Comparison of ENCODE assay signal across 8 cellular contexts in the genomic region with DNA sequence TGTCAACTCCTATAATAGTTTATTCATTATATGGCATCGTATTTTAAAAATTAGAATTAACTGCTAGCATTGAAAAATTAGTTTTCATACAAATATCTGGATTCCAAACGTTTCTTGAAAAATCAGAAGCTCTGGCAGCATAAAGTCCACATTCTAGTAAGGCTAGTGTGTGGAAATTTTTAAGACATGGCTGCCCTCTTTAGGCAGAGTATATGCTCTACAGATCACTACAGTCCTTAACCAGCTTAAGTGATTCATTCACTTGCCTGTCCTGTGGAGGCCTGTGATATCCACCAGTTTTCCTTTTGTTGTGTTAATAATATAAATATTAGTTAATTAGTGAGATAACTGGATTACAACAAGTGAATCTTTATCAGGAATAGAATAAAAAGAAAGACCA.
A peak's percentile ranks its signal among the peaks of the same experiment; 100 is the strongest.
DNase-seq lines count a peak whose midpoint lies in the region; ATAC-seq and TF ChIP-seq lines count a peak whose summit lies in the region.

No MANE protein-coding gene starts in this region.

- H3K27ac Mint-ChIP-seq in activated CD8-positive, alpha-beta memory T cell treated with anti-CD3 and anti-CD28 coated beads, Interleukin-2, amount 10 ng/mL, durations not matched to agents 7 days and 5 days = no peak overlapping the region
- H3K27ac Mint-ChIP-seq in stimulated activated effector memory CD8-positive, alpha-beta T cell treated with anti-CD3 and anti-CD28 coated beads, Interleukin-12 subunit alpha, Interleukin-12 subunit beta, amount 100 ng/mL, for 72 hours = no peak overlapping the region

- no peak overlapping the region for H3K9ac ChIP-seq in KMS-11

- peak; percentile 66; the same call in 1 of the 2 replicates for TF ChIP-seq CTCF in KMS-11 (conservative IDR thresholded peaks at IDR 0.05; ENCODE audit: low read depth, low read length)
- TF ChIP-seq CTCF in left lung (IDR thresholded peaks at IDR 0.05) = peak in 1 of 2 donors; percentile 13

- H3K79me2 ChIP-seq in KMS-11 (ENCODE audit: insufficient read depth, low read depth) = no peaks in the 10 kb centered on the region

- H2AFZ ChIP-seq in KMS-11 (ENCODE audit: low read depth) = no peak overlapping the region

- H3K27me3 Mint-ChIP-seq in activated CD8-positive, alpha-beta memory T cell treated with anti-CD3 and anti-CD28 coated beads, Interleukin-2, amount 10 ng/mL, durations not matched to agents 7 days and 5 days = no peaks in the 10 kb centered on the region

- H3K9me3 Mint-ChIP-seq in activated CD8-positive, alpha-beta memory T cell treated with anti-CD3 and anti-CD28 coated beads, Interleukin-2, amount 10 ng/mL, durations not matched to agents 7 days and 5 days (ENCODE audit: low read depth) = no peaks in the 10 kb centered on the region
- H3K9me3 Mint-ChIP-seq in stimulated activated effector memory CD8-positive, alpha-beta T cell treated with anti-CD3 and anti-CD28 coated beads, Interleukin-12 subunit alpha, Interleukin-12 subunit beta, amount 100 ng/mL, for 72 hours = no peaks in the 10 kb centered on the region

- H3K4me2 ChIP-seq in KMS-11 = no peak overlapping the region

- no peak overlapping the region for H3K27ac ChIP-seq in KMS-11
- H3K27ac ChIP-seq in left lung = no peak overlapping the region

- H4K20me1 ChIP-seq in KMS-11 (ENCODE audit: insufficient read depth) = no peaks in the 10 kb centered on the region

- ATAC-seq in left lung = peak; percentile 85
- no peak for ATAC-seq in activated CD8-positive, alpha-beta memory T cell treated with anti-CD3 and anti-CD28 coated beads, Interleukin-2, amount 10 ng/mL, durations not matched to agents 7 days and 5 days
- no peak for ATAC-seq in stimulated activated effector memory CD8-positive, alpha-beta T cell treated with anti-CD3 and anti-CD28 coated beads, Interleukin-12 subunit alpha, Interleukin-12 subunit beta, amount 100 ng/mL, for 72 hours
- no peak for ATAC-seq in GM19324 (IDR thresholded peaks at IDR 0.05; ENCODE audit: low FRiP score, unreplicated experiment)

- H3K4me3 ChIP-seq in KMS-11 (IDR thresholded peaks at IDR 0.05; ENCODE audit: insufficient read depth, low read depth, low read length) (no peak overlapping the region), left lung (no peak overlapping the region)

- CTCF ChIA-PET in activated CD8-positive, alpha-beta memory T cell treated with anti-CD3 and anti-CD28 coated beads, Interleukin-2, amount 10 ng/mL, durations not matched to agents 7 days and 5 days (lab: Charles Lee) = no interaction called here

- H3K27me3 ChIP-seq in KMS-11 (ENCODE audit: insufficient read depth, low read depth) (no peaks in the 10 kb centered on the region), left lung (no peaks in the 10 kb centered on the region)

- intact Hi-C loops in left lung (cut with DNase I) = no loop called here

- H3K4me3 Mint-ChIP-seq in activated CD8-positive, alpha-beta memory T cell treated with anti-CD3 and anti-CD28 coated beads, Interleukin-2, amount 10 ng/mL, durations not matched to agents 7 days and 5 days = no peak overlapping the region
- H3K4me3 Mint-ChIP-seq in stimulated activated effector memory CD8-positive, alpha-beta T cell treated with anti-CD3 and anti-CD28 coated beads, Interleukin-12 subunit alpha, Interleukin-12 subunit beta, amount 100 ng/mL, for 72 hours = no peak overlapping the region

- H3K36me3 ChIP-seq in KMS-11 (ENCODE audit: insufficient read depth) (no peaks in the 10 kb centered on the region), left lung (no peaks in the 10 kb centered on the region)

- peaks cover 7% of the 10 kb centered on the region for H3K4me1 ChIP-seq in KMS-11 (ENCODE audit: low read depth, poor library complexity, severe bottlenecking)
- H3K4me1 ChIP-seq in left lung = no peaks in the 10 kb centered on the region

- H3K9me3 ChIP-seq in left lung = no peaks in the 10 kb centered on the region

- DNase-seq in DMS 273 (lab: John Stamatoyannopoulos, UW; ENCODE audit: unreplicated experiment) (peak; percentile 67), amniotic stem cell (lab: John Stamatoyannopoulos, UW) (peak; percentile 3), left lung (no peak), NCI-H446 treated with DMSO at 0.1 percent for 48 hours (lab: John Stamatoyannopoulos, UW) (no peak)
- no peak for DNase-seq in activated CD8-positive, alpha-beta memory T cell treated with anti-CD3 and anti-CD28 coated beads, Interleukin-2, amount 10 ng/mL, durations not matched to agents 7 days and 5 days
- no peak for DNase-seq in stimulated activated effector memory CD8-positive, alpha-beta T cell treated with anti-CD3 and anti-CD28 coated beads, Interleukin-12 subunit alpha, Interleukin-12 subunit beta, amount 100 ng/mL, for 72 hours (ENCODE audit: low spot score in 2 of 2)

- no peaks in the 10 kb centered on the region for H3K36me3 Mint-ChIP-seq in activated CD8-positive, alpha-beta memory T cell treated with anti-CD3 and anti-CD28 coated beads, Interleukin-2, amount 10 ng/mL, durations not matched to agents 7 days and 5 days
- no peaks in the 10 kb centered on the region for H3K36me3 Mint-ChIP-seq in stimulated activated effector memory CD8-positive, alpha-beta T cell treated with anti-CD3 and anti-CD28 coated beads, Interleukin-12 subunit alpha, Interleukin-12 subunit beta, amount 100 ng/mL, for 72 hours

- no peaks in the 10 kb centered on the region for H3K4me1 Mint-ChIP-seq in activated CD8-positive, alpha-beta memory T cell treated with anti-CD3 and anti-CD28 coated beads, Interleukin-2, amount 10 ng/mL, durations not matched to agents 7 days and 5 days
- H3K4me1 Mint-ChIP-seq in stimulated activated effector memory CD8-positive, alpha-beta T cell treated with anti-CD3 and anti-CD28 coated beads, Interleukin-12 subunit alpha, Interleukin-12 subunit beta, amount 100 ng/mL, for 72 hours = no peaks in the 10 kb centered on the region

Comparison
In these comparisons a context has a peak if more than half of its experiments do, and no peak if none do; other contexts are left out.
1. DNase-seq: peak in DMS 273 (single experiment) and amniotic stem cell (single experiment); none in left lung (0 of 2), activated CD8-positive, alpha-beta memory T cell treated with anti-CD3 and anti-CD28 coated beads, Interleukin-2, amount 10 ng/mL, durations not matched to agents 7 days and 5 days (single experiment), stimulated activated effector memory CD8-positive, alpha-beta T cell treated with anti-CD3 and anti-CD28 coated beads, Interleukin-12 subunit alpha, Interleukin-12 subunit beta, amount 100 ng/mL, for 72 hours (0 of 2) and NCI-H446 treated with DMSO at 0.1 percent for 48 hours (single experiment).